1 cellular context compared by ENCODE assay signal in the genomic region with DNA sequence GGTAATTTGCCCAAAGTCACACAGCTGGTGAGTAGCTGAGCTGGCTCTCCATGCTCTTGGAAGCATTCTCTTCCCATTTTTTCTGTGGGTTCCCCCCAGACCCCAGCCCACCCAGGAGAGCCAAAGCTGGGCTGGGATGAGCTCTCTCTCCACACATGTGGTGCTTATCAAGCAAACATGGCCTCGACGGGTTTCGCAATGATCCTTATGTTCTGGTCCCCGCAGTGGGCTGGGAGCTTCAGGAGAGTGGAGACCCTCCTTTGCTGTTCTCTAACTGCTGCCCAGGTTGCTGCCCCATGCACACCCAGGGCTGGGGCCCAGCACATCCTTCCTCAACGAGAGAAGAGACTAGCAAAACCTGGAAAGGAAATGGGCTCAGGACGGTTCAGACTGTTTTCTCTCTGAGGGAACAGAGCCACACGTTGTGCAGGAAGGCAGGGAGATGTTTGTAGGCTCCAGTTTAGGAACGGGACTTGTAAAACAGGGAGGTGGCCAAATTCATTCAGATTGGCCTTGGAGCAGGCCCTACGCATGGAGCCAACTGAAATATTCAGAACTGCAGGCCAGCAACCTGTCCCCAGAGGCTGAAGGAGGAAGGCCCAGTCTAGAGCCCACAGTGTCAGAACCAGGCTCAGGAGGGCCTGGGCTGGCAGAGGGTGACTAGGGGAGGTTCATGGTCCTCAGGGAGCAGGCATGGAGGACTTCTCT.
TF ChIP-seq lines count a peak whose summit lies in the region.

No MANE protein-coding gene starts in this region.

TF ChIP-seq in H1, 55 proteins besides CTCF, POLR2A, EP300 and RAD21:
- TF ChIP-seq SIRT6 (IDR thresholded peaks at IDR 0.05; ENCODE audit: low read length) (no peak), BACH1 (IDR thresholded peaks at IDR 0.05; ENCODE audit: low read length) (no peak), TAF1 (IDR thresholded peaks at IDR 0.05; ENCODE audit: low read depth, low read length) (no peak), NRF1 (IDR thresholded peaks at IDR 0.05; ENCODE audit: low read depth, low read length) (no peak), POLR2AphosphoS5 (IDR thresholded peaks at IDR 0.05; ENCODE audit: low read depth, low read length) (no peak), SP1 (IDR thresholded peaks at IDR 0.05; ENCODE audit: low read depth, low read length) (no peak), CEBPB (IDR thresholded peaks at IDR 0.05; ENCODE audit: low read depth, low read length) (0 out of 2 replicates have a peak, but pooled peaks have one; percentile 1)
- TF ChIP-seq, protein P1, sequence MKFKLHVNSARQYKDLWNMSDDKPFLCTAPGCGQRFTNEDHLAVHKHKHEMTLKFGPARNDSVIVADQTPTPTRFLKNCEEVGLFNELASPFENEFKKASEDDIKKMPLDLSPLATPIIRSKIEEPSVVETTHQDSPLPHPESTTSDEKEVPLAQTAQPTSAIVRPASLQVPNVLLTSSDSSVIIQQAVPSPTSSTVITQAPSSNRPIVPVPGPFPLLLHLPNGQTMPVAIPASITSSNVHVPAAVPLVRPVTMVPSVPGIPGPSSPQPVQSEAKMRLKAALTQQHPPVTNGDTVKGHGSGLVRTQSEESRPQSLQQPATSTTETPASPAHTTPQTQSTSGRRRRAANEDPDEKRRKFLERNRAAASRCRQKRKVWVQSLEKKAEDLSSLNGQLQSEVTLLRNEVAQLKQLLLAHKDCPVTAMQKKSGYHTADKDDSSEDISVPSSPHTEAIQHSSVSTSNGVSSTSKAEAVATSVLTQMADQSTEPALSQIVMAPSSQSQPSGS (IDR thresholded peaks at IDR 0.05; ENCODE audit: low read length), result no peak
